In the genomic region with DNA sequence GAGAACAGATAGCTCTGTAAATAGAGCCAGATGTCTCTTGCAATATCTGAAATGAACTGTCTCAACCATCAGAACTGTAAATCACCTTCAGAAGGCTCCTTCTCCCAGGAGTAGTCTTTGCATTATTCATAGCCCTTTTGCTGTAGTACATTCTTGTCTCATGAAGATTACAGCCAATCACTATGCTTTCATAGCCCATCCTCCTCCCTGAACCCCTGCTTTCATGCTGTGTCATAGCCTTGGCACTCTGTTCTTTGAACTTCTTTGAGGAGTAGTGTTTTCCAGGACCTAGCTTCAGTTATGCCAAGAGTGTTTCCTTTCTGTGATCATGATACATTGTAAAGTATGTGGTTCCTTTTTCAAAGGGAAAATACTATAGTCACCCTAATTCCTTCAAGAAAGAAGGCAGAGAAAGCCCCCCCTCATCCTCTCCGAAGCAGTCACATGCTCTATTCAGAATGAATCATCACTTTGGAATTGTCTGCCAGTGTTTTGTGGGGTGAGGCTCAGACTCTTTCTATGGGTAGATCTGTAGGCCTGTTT, we compare ENCODE assay signal across 11 cellular contexts.
DNase-seq lines count a peak whose midpoint lies in the region; ATAC-seq, FAIRE-seq and TF ChIP-seq lines count a peak whose summit lies in the region.
"Had no signal": no experiment of that assay in that cellular context is flagged by ENCODE, and none has a peak within 500 bp of the region (broad histone marks: within the 10 kb centered on the region; RNA-seq: fewer than 3 reads in every experiment).

No MANE protein-coding gene starts in this region.

- H3K27me3 ChIP-seq in ACC112 (ENCODE audit: insufficient read depth, low read length): no peaks in the 10 kb centered on the region
- no peaks in the 10 kb centered on the region for H3K27me3 ChIP-seq in bronchial epithelial cell (ENCODE audit: control insufficient read depth, insufficient read depth, low read length)
- no peaks in the 10 kb centered on the region for H3K27me3 ChIP-seq in mesenchymal stem cell (ENCODE audit: control insufficient read depth in 1 of 2, insufficient read depth in 1 of 2, low read length in 2 of 2)

- peak overlapping the region; percentile 25 for H4K91ac ChIP-seq in mesenchymal stem cell (ENCODE audit: low read length)

- no peak overlapping the region for H3K23ac ChIP-seq in mesenchymal stem cell (ENCODE audit: low read length in 2 of 2)

- no peak overlapping the region for H3K27ac Mint-ChIP-seq in endothelial cell (ENCODE audit: unreplicated experiment)

- H3K9me3 ChIP-seq in mesenchymal stem cell (ENCODE audit: control insufficient read depth, low read length): no peaks in the 10 kb centered on the region

- H3K36me3 Mint-ChIP-seq in endothelial cell (ENCODE audit: low read depth, unreplicated experiment): no peaks in the 10 kb centered on the region

- no peaks in the 10 kb centered on the region for H3K27me3 Mint-ChIP-seq in endothelial cell (ENCODE audit: unreplicated experiment)

- WGBS in mesenchymal stem cell: no CpG with 5 or more reads among the region's 1 CpG

- H2BK5ac ChIP-seq in mesenchymal stem cell (ENCODE audit: low read depth, low read length, poor library complexity, severe bottlenecking): peak overlapping the region; percentile 15

- H3K9ac ChIP-seq in mesenchymal stem cell (ENCODE audit: low read length): peak overlapping the region; percentile 83

- H3K27ac ChIP-seq in ACC112 (ENCODE audit: low read depth, low read length) (peak overlapping the region; percentile 98), mesenchymal stem cell (ENCODE audit: low read length, poor library complexity, severe bottlenecking) (peak overlapping the region; percentile 94)

- peak overlapping the region in 1 of 2 experiments; percentile 59 for H2BK12ac ChIP-seq in mesenchymal stem cell (ENCODE audit: low read length in 2 of 2)

- H3K14ac ChIP-seq in mesenchymal stem cell (ENCODE audit: low read length in 2 of 2): no peak overlapping the region

- H2AFZ ChIP-seq in ACC112 (ENCODE audit: low read length, unreplicated experiment): peak overlapping the region; percentile 46
- H2AFZ ChIP-seq in mesenchymal stem cell (ENCODE audit: low read depth, low read length): no peak overlapping the region

- no peak for ATAC-seq in GM19023 (IDR thresholded peaks at IDR 0.05; ENCODE audit: unreplicated experiment)

- TF ChIP-seq CTCF in bronchial epithelial cell (IDR thresholded peaks at IDR 0.05; ENCODE audit: insufficient read depth, low read length, severe bottlenecking) (no peak), endothelial cell (IDR thresholded peaks at IDR 0.05; ENCODE audit: unreplicated experiment) (no peak)

- peaks cover 44% of the 10 kb centered on the region for H3K4me1 ChIP-seq in ACC112 (ENCODE audit: control insufficient read depth, insufficient read depth, low read length, unreplicated experiment)
- H3K4me1 ChIP-seq in mesenchymal stem cell (ENCODE audit: control insufficient read depth, insufficient read depth, low read depth, low read length): peaks cover 4% of the 10 kb centered on the region

- peaks cover 5% of the 10 kb centered on the region for H3K4me1 Mint-ChIP-seq in endothelial cell (ENCODE audit: unreplicated experiment)

- FAIRE-seq in HTR-8/SVneo (lab: Jason Lieb, UNC) (peak; percentile 89), bronchial epithelial cell (lab: Jason Lieb, UNC) (no peak)

- H3K4me3 ChIP-seq in ACC112 (ENCODE audit: low read depth, low read length) (peak overlapping the region; percentile 45), bronchial epithelial cell (ENCODE audit: low read depth, low read length) (no peak overlapping the region), mesenchymal stem cell (ENCODE audit: insufficient read depth in 1 of 2, low read depth in 1 of 2, low read length in 2 of 2) (no peak overlapping the region)

- peak overlapping the region; percentile 62 to 66 for H3K4ac ChIP-seq in mesenchymal stem cell (ENCODE audit: low read depth in 1 of 2, low read length in 2 of 2)

- H3K9me3 Mint-ChIP-seq in endothelial cell (ENCODE audit: unreplicated experiment): no peaks in the 10 kb centered on the region

- no peak overlapping the region for H3K4me3 Mint-ChIP-seq in endothelial cell (ENCODE audit: unreplicated experiment)

- no peaks in the 10 kb centered on the region for H3K79me1 ChIP-seq in mesenchymal stem cell (replicated peaks; ENCODE audit: low read length, poor library complexity, severe bottlenecking)

- H2BK15ac ChIP-seq in mesenchymal stem cell (ENCODE audit: low read depth, poor library complexity, severe bottlenecking): no peak overlapping the region

- no peaks in the 10 kb centered on the region for H3K36me3 ChIP-seq in ACC112 (ENCODE audit: insufficient read depth, low read length)
- no peaks in the 10 kb centered on the region for H3K36me3 ChIP-seq in bronchial epithelial cell (ENCODE audit: control insufficient read depth, insufficient read depth, low read length)
- no peaks in the 10 kb centered on the region for H3K36me3 ChIP-seq in mesenchymal stem cell (ENCODE audit: control insufficient read depth in 1 of 2, insufficient read depth in 2 of 2, low read depth in 1 of 2, low read length in 2 of 2)

- peak; percentile 74 for DNase-seq in HTR-8/SVneo (ENCODE audit: insufficient read length, low spot score)
- peak; percentile 96 for DNase-seq in bronchial epithelial cell (ENCODE audit: low read depth)
- peak; percentile 91 for DNase-seq in mesenchymal stem cell
- no peak for DNase-seq in SHP77 (lab: John Stamatoyannopoulos, UW)
- no peak for DNase-seq in NCI-H2107 (lab: John Stamatoyannopoulos, UW)
- no peak for DNase-seq in endothelial cell (ENCODE audit: low spot score)
- DNase-seq: activated CD4-positive, alpha-beta T cell treated with anti-CD3 and anti-CD28 coated beads, Interleukin-2, amount 50 U/mL, for 4 hours; DND-41; NCI-H187 treated with DMSO at 0.1 percent for 48 hours had no signal

- peak overlapping the region; percentile 95 for H2BK120ac ChIP-seq in mesenchymal stem cell (ENCODE audit: low read depth, low read length)

- H3K79me2 ChIP-seq in ACC112 (ENCODE audit: control insufficient read depth, insufficient read depth, low read length, unreplicated experiment): no peaks in the 10 kb centered on the region

- H3K4me2 ChIP-seq in mesenchymal stem cell (ENCODE audit: low read length, poor library complexity, severe bottlenecking): no peak overlapping the region

- H4K8ac ChIP-seq in mesenchymal stem cell (ENCODE audit: low read length): peak overlapping the region; percentile 27

- H2AK5ac ChIP-seq in mesenchymal stem cell (ENCODE audit: low read length, severe bottlenecking): no peak overlapping the region

- peak overlapping the region; percentile 44 to 80 for H3K18ac ChIP-seq in mesenchymal stem cell (ENCODE audit: low read depth in 1 of 2, low read length in 2 of 2)

Comparison
In these comparisons a context has a peak if more than half of its experiments do, and no peak if none do; other contexts are left out.
1. DNase-seq: peak in HTR-8/SVneo (single experiment), bronchial epithelial cell (single experiment) and mesenchymal stem cell (single experiment); none in SHP77 (0 of 2), NCI-H2107 (single experiment) and endothelial cell (single experiment).